15 cellular contexts compared by ENCODE assay signal in the genomic region with DNA sequence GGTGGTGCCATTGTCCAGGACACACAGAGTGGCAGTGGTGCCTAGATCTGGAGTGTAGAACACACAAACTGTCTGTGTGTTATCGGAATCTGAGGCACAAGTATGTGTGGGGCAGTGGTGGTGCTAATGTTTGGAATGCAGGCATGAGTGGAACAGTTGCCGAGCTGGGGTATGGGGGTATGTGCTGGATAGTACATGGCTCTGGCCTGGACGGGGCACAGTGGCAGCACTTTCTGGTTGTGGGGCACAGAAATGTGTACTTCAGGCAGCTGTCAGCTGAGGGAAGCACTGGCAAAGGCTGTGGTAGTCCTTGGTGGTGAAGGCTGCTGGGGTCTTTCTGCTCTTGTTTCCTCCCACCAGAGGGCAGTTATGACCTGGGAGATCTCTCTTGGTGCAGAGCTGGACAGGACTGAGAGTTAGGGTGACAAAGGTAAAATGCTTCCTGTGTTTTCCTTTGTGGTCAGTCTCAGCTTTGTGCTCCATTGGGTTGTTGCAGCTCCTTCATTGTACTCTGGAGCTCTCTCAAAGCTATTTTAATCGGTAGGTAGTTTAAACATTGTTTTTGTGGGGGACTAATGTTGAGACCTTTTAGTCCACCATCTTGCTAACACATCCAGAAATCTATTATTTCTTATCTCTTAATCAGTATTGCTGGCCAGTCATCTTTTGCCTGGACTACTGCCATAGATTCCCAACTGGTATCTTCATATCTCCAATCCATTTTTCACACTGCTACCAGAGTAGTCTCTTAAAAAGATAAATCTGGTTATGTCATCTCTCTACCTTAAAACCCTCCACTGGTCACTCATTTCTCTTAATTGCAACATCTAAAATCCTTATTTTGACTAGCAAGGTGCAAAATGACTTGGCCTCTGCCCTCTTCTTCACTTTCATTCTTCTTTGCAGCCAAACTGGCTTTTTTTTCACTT.
DNase-seq lines count a peak whose midpoint lies in the region; ATAC-seq and TF ChIP-seq lines count a peak whose summit lies in the region.
"Had no signal": no experiment of that assay in that cellular context is flagged by ENCODE, and none has a peak within 500 bp of the region (broad histone marks: within the 10 kb centered on the region; RNA-seq: fewer than 3 reads in every experiment).

No MANE protein-coding gene starts in this region.

- peaks cover 17% of the 10 kb centered on the region for H3K27me3 Mint-ChIP-seq in chondrocyte (ENCODE audit: low read depth)

- no peaks in the 10 kb centered on the region for H3K36me3 ChIP-seq in tibial artery
- H3K36me3 ChIP-seq: colonic mucosa, transverse colon had no signal

- ATAC-seq in left ventricle myocardium superior = no peak

- H3K4me3 ChIP-seq in retinal pigment epithelial cell (ENCODE audit: low read length) (no peak overlapping the region), tibial artery (no peak overlapping the region)
- H3K4me3 ChIP-seq: colonic mucosa, skin epidermis, transverse colon had no signal

- TF ChIP-seq CTCF in chondrocyte (IDR thresholded peaks at IDR 0.05) (peak; percentile 19), retinal pigment epithelial cell (conservative IDR thresholded peaks at IDR 0.05; ENCODE audit: low read depth, low read length) (peak; percentile 9), tibial artery (IDR thresholded peaks at IDR 0.05) (no peak)

- H3K27ac Mint-ChIP-seq in chondrocyte (ENCODE audit: unreplicated experiment) = no peak overlapping the region
- H3K27ac Mint-ChIP-seq: activated CD4-positive, alpha-beta memory T cell treated with anti-CD3 and anti-CD28 coated beads, Interleukin-2, amount 10 ng/mL, durations not matched to agents 7 days and 5 days; activated naive CD8-positive, alpha-beta T cell had no signal

- H3K36me3 Mint-ChIP-seq in chondrocyte (ENCODE audit: low read depth) = no peaks in the 10 kb centered on the region

- no peaks in the 10 kb centered on the region for H3K27me3 ChIP-seq in tibial artery
- H3K27me3 ChIP-seq: colonic mucosa, transverse colon had no signal

- H3K4me3 Mint-ChIP-seq in chondrocyte (ENCODE audit: unreplicated experiment) = no peak overlapping the region
- H3K4me3 Mint-ChIP-seq: activated CD4-positive, alpha-beta memory T cell treated with anti-CD3 and anti-CD28 coated beads, Interleukin-2, amount 10 ng/mL, durations not matched to agents 7 days and 5 days; activated naive CD8-positive, alpha-beta T cell had no signal

- peaks cover 0 to 4% (median 0%) of the 10 kb centered on the region in 3 donors for H3K9me3 ChIP-seq in tibial artery
- H3K9me3 ChIP-seq: colonic mucosa, transverse colon had no signal

- DNase-seq in NCI-H748 (lab: John Stamatoyannopoulos, UW; ENCODE audit: unreplicated experiment) = peak; percentile 8
- no peak for DNase-seq in NCI-H748 treated with DMSO at 0.1 percent for 48 hours (lab: John Stamatoyannopoulos, UW)
- peak; percentile 55 for DNase-seq in M059J (ENCODE audit: low read depth)
- DNase-seq in chondrocyte (ENCODE audit: low spot score) = no peak
- DNase-seq in retinal pigment epithelial cell (ENCODE audit: low read depth) = no peak
- DNase-seq in effector CD4-positive, alpha-beta T cell = no peak
- DNase-seq in left ventricle myocardium superior = no peak
- DNase-seq in tibial artery = no peak
- DNase-seq: ACHN; activated CD4-positive, alpha-beta memory T cell treated with anti-CD3 and anti-CD28 coated beads, Interleukin-2, amount 10 ng/mL, durations not matched to agents 7 days and 5 days; colonic mucosa; NCI-H1436 treated with DMSO at 0.1 percent for 48 hours; transverse colon had no signal

- peaks cover 12% of the 10 kb centered on the region for H3K9me3 Mint-ChIP-seq in chondrocyte (ENCODE audit: low read depth)
- H3K9me3 Mint-ChIP-seq: activated CD4-positive, alpha-beta memory T cell treated with anti-CD3 and anti-CD28 coated beads, Interleukin-2, amount 10 ng/mL, durations not matched to agents 7 days and 5 days had no signal

- no peak overlapping the region for H3K27ac ChIP-seq in tibial artery
- H3K27ac ChIP-seq: colonic mucosa, skin epidermis, transverse colon had no signal

- no peaks in the 10 kb centered on the region for H3K4me1 Mint-ChIP-seq in chondrocyte (ENCODE audit: low read depth)
- H3K4me1 Mint-ChIP-seq: activated CD4-positive, alpha-beta memory T cell treated with anti-CD3 and anti-CD28 coated beads, Interleukin-2, amount 10 ng/mL, durations not matched to agents 7 days and 5 days had no signal

- H3K4me1 ChIP-seq in tibial artery = no peaks in the 10 kb centered on the region
- H3K4me1 ChIP-seq: colonic mucosa, transverse colon had no signal

- intact Hi-C loops in left ventricle myocardium superior (cut with micrococcal nuclease) = no loop called here
- intact Hi-C loops in tibial artery (cut with DNase I; ENCODE audit: low total_unique reads) = no loop called here

Comparison
In these comparisons a context has a peak if more than half of its experiments do, and no peak if none do; other contexts are left out.
1. DNase-seq: peak in NCI-H748 (single experiment) and M059J (single experiment); none in NCI-H748 treated with DMSO at 0.1 percent for 48 hours (single experiment), chondrocyte (single experiment), retinal pigment epithelial cell (single experiment), effector CD4-positive, alpha-beta T cell (single experiment), left ventricle myocardium superior (single experiment) and tibial artery (0 of 2).
2. CTCF ChIP-seq: peak in chondrocyte (single experiment) and retinal pigment epithelial cell (single experiment); none in tibial artery (0 of 2).